Comparison of ENCODE assay signal across 23 cellular contexts in genomic region chr2:136436921-136437320, GRCh38.
"Had no signal": no experiment of that assay in that cellular context is flagged by ENCODE, and none has a peak within 500 bp of the region (broad histone marks: within the 10 kb centered on the region; RNA-seq: fewer than 3 reads in every experiment).

No MANE protein-coding gene starts in this region.

- H3K4me1 ChIP-seq: Peyer's patch had no signal

- H3K36me3 ChIP-seq: Peyer's patch had no signal

- H3K9me3 ChIP-seq: Peyer's patch had no signal

- H3K27me3 ChIP-seq: Peyer's patch had no signal

- DNase-seq: activated CD4-positive, alpha-beta T cell treated with anti-CD3 and anti-CD28 coated beads for 48 hours; activated CD4-positive, alpha-beta T cell treated with anti-CD3 and anti-CD28 coated beads, Interleukin-2, amount 50 U/mL, for 4 hours; activated CD4-positive, CD25-positive, alpha-beta regulatory T cell treated with anti-CD3 and anti-CD28 coated beads, Interleukin-2, amount 50 U/mL, for 72 hours; activated CD8-positive, alpha-beta T cell treated with anti-CD3 and anti-CD28 coated beads, Interleukin-2, amount 10 ng/mL, durations not matched to agents 7 days and 5 days; activated effector memory CD4-positive, alpha-beta T cell treated with Interleukin-2 at 50 U/mL for 16 hours; activated naive CD4-positive, alpha-beta T cell treated with Interleukin-2 at 50 U/mL for 16 hours; activated naive CD8-positive, alpha-beta T cell treated with anti-CD3 and anti-CD28 coated beads, Interleukin-2, amount 50 U/mL, for 24 hours; activated T-cell treated with anti-CD3 and anti-CD28 coated beads, Interleukin-2, amount 50 U/mL, for 24 hours; amniotic stem cell; Karpas-422; MM.1S; NCI-H1105 treated with DMSO at 0.1 percent for 48 hours; NCI-H1694; NCI-H2029; NCI-H2107; NCI-H2171 treated with DMSO at 0.1 percent for 48 hours; NCI-H226; NCI-H526; Peyer's patch; SHP77; T-helper 1 cell had no signal

- H3K27ac ChIP-seq: Peyer's patch had no signal

- H3K4me3 ChIP-seq: K562, Peyer's patch had no signal

- ATAC-seq: activated CD8-positive, alpha-beta T cell treated with anti-CD3 and anti-CD28 coated beads, Interleukin-2, amount 10 ng/mL, durations not matched to agents 7 days and 5 days; activated naive CD4-positive, alpha-beta T cell treated with anti-CD3 and anti-CD28 coated beads, Interleukin-2, amount 50 U/mL, for 72 hours; activated naive CD8-positive, alpha-beta T cell treated with anti-CD3 and anti-CD28 coated beads, Interleukin-2, amount 50 U/mL, for 24 hours; K562 had no signal
